Comparison of ENCODE assay signal across 22 cellular contexts in genomic region chr19:577439-578392, GRCh38. TPM values are rescaled to one million over a fixed set of nuclear protein-coding genes. Genes with fewer than 3 reads are reported as not detected.
DNase-seq lines count a peak whose midpoint lies in the region; ATAC-seq, FAIRE-seq and TF ChIP-seq lines count a peak whose summit lies in the region.
"Had no signal": no experiment of that assay in that cellular context is flagged by ENCODE, and none has a peak within 500 bp of the region (broad histone marks: within the 10 kb centered on the region; RNA-seq: fewer than 3 reads in every experiment).

No MANE protein-coding gene starts in this region.

- RAD21 ChIA-PET in HCT116 (lab: Charles Lee; ENCODE audit: low non-redundant PET in 1 of 2, low total read pairs in 2 of 2, uncharacterized antibody in 2 of 2, unreplicated experiment in 2 of 2), result no interaction called here

- no peak overlapping the region for H2AFZ ChIP-seq in HCT116 (ENCODE audit: low read depth, low read length, poor library complexity, severe bottlenecking)
- H2AFZ ChIP-seq in K562 (ENCODE audit: low read depth, low read length), result no peak overlapping the region

- H3K9ac ChIP-seq in HCT116 (ENCODE audit: low read length) (no peak overlapping the region), K562 (ENCODE audit: insufficient read depth in 1 of 2, low read depth in 2 of 2, low read length in 2 of 2) (no peak overlapping the region; a peak in 1 of 4 replicates)

- H3K4me3 Mint-ChIP-seq in nephron, result peak overlapping the region; percentile 12 to 32 (median 17)
- no peak overlapping the region for H3K4me3 Mint-ChIP-seq in stimulated activated naive B cell treated with anti-CD40 and anti-IgM and Interleukin-4, amounts not matched to agents 10 μg/mL and 1 μg/mL and 100 μg/mL, for 72 hours
- H3K4me3 Mint-ChIP-seq: stimulated activated effector memory CD8-positive, alpha-beta T cell treated with anti-CD3 and anti-CD28 coated beads, Interleukin-12 subunit alpha, Interleukin-12 subunit beta, amount 100 ng/mL, for 72 hours; T-helper 2 cell treated with Interferon-gamma antibody and Interleukin-4, amounts not matched to agents 5 μg/mL and 100 μg/mL, for 36 hours had no signal

- TF ChIP-seq CTCF in HCT116 (IDR thresholded peaks at IDR 0.05 in 2 of 3, conservative IDR thresholded peaks at IDR 0.05 in 1 of 3; ENCODE audit: borderline replicate concordance in 1 of 3, insufficient read depth in 1 of 3, low read depth in 2 of 3, low read length in 2 of 3) (0 out of 6 replicates have a peak, but pooled peaks of 1 of the 3 experiments have one; percentile 16), K562 (IDR thresholded peaks at IDR 0.05 in 2 of 3, conservative IDR thresholded peaks at IDR 0.05 in 1 of 3; ENCODE audit: insufficient read depth in 2 of 3, low read depth in 1 of 3, low read length in 3 of 3) (no peak), nephron (IDR thresholded peaks at IDR 0.05; ENCODE audit: unreplicated experiment in 3 of 3) (no peak)

- TF ChIP-seq RAD21 in HCT116 (IDR thresholded peaks at IDR 0.05; ENCODE audit: low read depth) (no peak), K562 (CRISPR knock-in tag; conservative IDR thresholded peaks at IDR 0.05 in 1 of 2, IDR thresholded peaks at IDR 0.05 in 1 of 2) (no peak)

- CTCF ChIA-PET in HCT116 (lab: Charles Lee) (interaction anchor here (1.6 kb wide), 1 partner anchor 11 kb away, joined by 4 read pairs; no protein-coding TSS in a partner anchor), K562 (lab: Yijun Ruan, JAX; ENCODE audit: low intra/inter-chr PET ratio) (no interaction called here)

- no peaks in the 10 kb centered on the region for H3K36me3 Mint-ChIP-seq in nephron (ENCODE audit: low read depth)
- H3K36me3 Mint-ChIP-seq in stimulated activated naive B cell treated with anti-CD40 and anti-IgM and Interleukin-4, amounts not matched to agents 10 μg/mL and 1 μg/mL and 100 μg/mL, for 72 hours, result peaks cover 16 to 34% of the 10 kb centered on the region in 2 donors

- H4K20me1 ChIP-seq in HCT116 (ENCODE audit: insufficient read depth), result peaks cover 6% of the 10 kb centered on the region; the same call in 1 of the 2 replicates
- H4K20me1 ChIP-seq in K562 (replicated peaks; ENCODE audit: control insufficient read depth, insufficient read depth, low read length), result peaks cover 73% of the 10 kb centered on the region

- in situ Hi-C loops in K562 (cut with MboI), result no loop called here

- no peak overlapping the region for H3K4me3 ChIP-seq in HCT116 (replicated peaks in 1 of 2; ENCODE audit: low read depth in 1 of 2, low read length in 2 of 2)
- no peak overlapping the region for H3K4me3 ChIP-seq in K562
- H3K4me3 ChIP-seq: ovary, skin epidermis, transverse colon had no signal

- no peaks in the 10 kb centered on the region for H3K27me3 Mint-ChIP-seq in nephron (ENCODE audit: low read depth)
- H3K27me3 Mint-ChIP-seq in stimulated activated naive B cell treated with anti-CD40 and anti-IgM and Interleukin-4, amounts not matched to agents 10 μg/mL and 1 μg/mL and 100 μg/mL, for 72 hours, result no peaks in the 10 kb centered on the region

- peaks cover 24% of the 10 kb centered on the region for H3K4me1 Mint-ChIP-seq in nephron
- H3K4me1 Mint-ChIP-seq in stimulated activated naive B cell treated with anti-CD40 and anti-IgM and Interleukin-4, amounts not matched to agents 10 μg/mL and 1 μg/mL and 100 μg/mL, for 72 hours, result peaks cover 19 to 38% of the 10 kb centered on the region in 2 donors

- no TSS peak for BruUV-seq in HCT116 (replicated peaks; lab: Mats Ljungman, UMichigan)
- BruUV-seq in K562 (replicated peaks; lab: Mats Ljungman, UMichigan), result no TSS peak

- TF ChIP-seq EP300 in K562 (IDR thresholded peaks at IDR 0.05; ENCODE audit: low read length), result no peak

- no peak for FAIRE-seq in K562 (lab: Jason Lieb, UNC)
- FAIRE-seq: GM12891 had no signal

- peak overlapping the region; percentile 17; the same call in 1 of the 2 replicates for H3K27ac ChIP-seq in HCT116 (ENCODE audit: low read depth, low read length)
- H3K27ac ChIP-seq in K562 (ENCODE audit: extremely low read depth, low read depth, low read length), result no peak overlapping the region
- H3K27ac ChIP-seq: ovary, skin epidermis, transverse colon had no signal

- POLR2A ChIA-PET in HCT116 (lab: Charles Lee), result no interaction called here
- POLR2A ChIA-PET in K562 (lab: Yijun Ruan, JAX), result interaction anchor here (0.6 to 0.8 kb wide), 2 partner anchors 30 to 228 kb away, joined by 4 to 5 read pairs; no protein-coding TSS in a partner anchor

- WGBS in K562 (ENCODE audit: insufficient coverage, low coverage, missing lambda C conversion rate), result 91% methylated on average over 23 of the region's 66 CpGs

- no peak for DNase-seq in HCT116 (ENCODE audit: low read depth, low spot score)
- DNase-seq in K562 (ENCODE audit: extremely low read depth in 1 of 4, low spot score in 3 of 4), result no peak
- DNase-seq in stimulated activated naive B cell treated with anti-CD40 and anti-IgM and Interleukin-4, amounts not matched to agents 10 μg/mL and 1 μg/mL and 100 μg/mL, for 72 hours, result no peak
- no peak for DNase-seq in NCI-H524 treated with DMSO at 0.1 percent for 48 hours (lab: John Stamatoyannopoulos, UW)
- DNase-seq in SK-N-DZ (ENCODE audit: low spot score), result no peak
- DNase-seq: activated CD4-positive, CD25-positive, alpha-beta regulatory T cell treated with anti-CD3 and anti-CD28 coated beads, Interleukin-2, amount 50 U/mL, for 72 hours; activated effector memory CD4-positive, alpha-beta T cell treated with anti-CD3 and anti-CD28 coated beads, Interleukin-2, amount 50 U/mL, for 16 hours; AML-193; amniotic stem cell; Calu3; Kasumi-1; left colon; NCI-H146; NCI-H345; ovary; SHP77 treated with DMSO at 0.1 percent for 48 hours; transverse colon had no signal

- H3K9me3 ChIP-seq in HCT116 (ENCODE audit: control insufficient read depth in 1 of 2, insufficient read depth in 1 of 2, low read depth in 1 of 2, low read length in 2 of 2), result no peaks in the 10 kb centered on the region
- no peaks in the 10 kb centered on the region for H3K9me3 ChIP-seq in K562 (replicated peaks; ENCODE audit: control insufficient read depth, insufficient read depth, low read depth, low read length)
- H3K9me3 ChIP-seq: ovary, transverse colon had no signal

- no peak for TF ChIP-seq POLR2A in HCT116 (IDR thresholded peaks at IDR 0.05; ENCODE audit: borderline replicate concordance, extremely low read depth, insufficient read depth, insufficient read length)
- TF ChIP-seq POLR2A in K562 (conservative IDR thresholded peaks at IDR 0.05), result no peak

- H3K9me1 ChIP-seq in K562 (ENCODE audit: control insufficient read depth, insufficient read depth, low read length), result peaks cover 15% of the 10 kb centered on the region

- H3K36me3 ChIP-seq in HCT116 (ENCODE audit: control insufficient read depth in 1 of 2, insufficient read depth in 2 of 2, low read length in 2 of 2), result peaks cover 15 to 48% of the 10 kb centered on the region in 2 experiments
- peaks cover 66% of the 10 kb centered on the region; the same call in 2 of the 3 replicates for H3K36me3 ChIP-seq in K562 (ENCODE audit: control insufficient read depth, insufficient read depth, low read length)
- H3K36me3 ChIP-seq: ovary had no signal

- H3K4me2 ChIP-seq in HCT116 (ENCODE audit: low read length) (no peak overlapping the region), K562 (ENCODE audit: insufficient read depth, low read length) (no peak overlapping the region)

- no peaks in the 10 kb centered on the region for H3K9me3 Mint-ChIP-seq in nephron
- no peaks in the 10 kb centered on the region for H3K9me3 Mint-ChIP-seq in stimulated activated naive B cell treated with anti-CD40 and anti-IgM and Interleukin-4, amounts not matched to agents 10 μg/mL and 1 μg/mL and 100 μg/mL, for 72 hours
- H3K9me3 Mint-ChIP-seq: stimulated activated effector memory CD8-positive, alpha-beta T cell treated with anti-CD3 and anti-CD28 coated beads, Interleukin-12 subunit alpha, Interleukin-12 subunit beta, amount 100 ng/mL, for 72 hours; T-helper 2 cell treated with Interferon-gamma antibody and Interleukin-4, amounts not matched to agents 5 μg/mL and 100 μg/mL, for 36 hours had no signal

- H3K9me2 ChIP-seq in HCT116 (ENCODE audit: insufficient read depth), result no peaks in the 10 kb centered on the region

- no peaks in the 10 kb centered on the region for H3K27me3 ChIP-seq in HCT116 (ENCODE audit: insufficient read depth, low read length)
- H3K27me3 ChIP-seq in K562 (ENCODE audit: control insufficient read depth in 2 of 2, insufficient read depth in 2 of 2, low read length in 2 of 2), result no peaks in the 10 kb centered on the region
- H3K27me3 ChIP-seq: ovary, transverse colon had no signal

- H3K4me1 ChIP-seq in HCT116 (ENCODE audit: control insufficient read depth in 1 of 2, insufficient read depth in 2 of 2, low read length in 2 of 2) (peaks cover 2 to 17% of the 10 kb centered on the region in 2 experiments; a peak in 3 of 4 replicates), K562 (replicated peaks in 1 of 2; ENCODE audit: control insufficient read depth in 2 of 2, insufficient read depth in 2 of 2, low read length in 2 of 2) (peaks cover 28 to 91% of the 10 kb centered on the region in 2 experiments)

- ATAC-seq in HCT116 (no peak), K562 (no peak)
- no peak for ATAC-seq in stimulated activated naive B cell treated with anti-CD40 and anti-IgM and Interleukin-4, amounts not matched to agents 10 μg/mL and 1 μg/mL and 100 μg/mL, for 72 hours (replicated peaks)
- ATAC-seq: left colon; stimulated activated effector memory CD8-positive, alpha-beta T cell treated with anti-CD3 and anti-CD28 coated beads, Interleukin-12 subunit alpha, Interleukin-12 subunit beta, amount 100 ng/mL, for 72 hours had no signal

- H3K79me2 ChIP-seq in HCT116 (ENCODE audit: insufficient read depth, low read length) (peaks cover 83% of the 10 kb centered on the region), K562 (ENCODE audit: control insufficient read depth, insufficient read depth, low read length) (peaks cover 78% of the 10 kb centered on the region)

- intact Hi-C loops in HCT116 (cut with micrococcal nuclease) (no loop called here), K562 (cut with micrococcal nuclease) (no loop called here)

- no peak overlapping the region for H3K27ac Mint-ChIP-seq in nephron
- no peak overlapping the region for H3K27ac Mint-ChIP-seq in stimulated activated naive B cell treated with anti-CD40 and anti-IgM and Interleukin-4, amounts not matched to agents 10 μg/mL and 1 μg/mL and 100 μg/mL, for 72 hours
- H3K27ac Mint-ChIP-seq: stimulated activated effector memory CD8-positive, alpha-beta T cell treated with anti-CD3 and anti-CD28 coated beads, Interleukin-12 subunit alpha, Interleukin-12 subunit beta, amount 100 ng/mL, for 72 hours; T-helper 2 cell treated with Interferon-gamma antibody and Interleukin-4, amounts not matched to agents 5 μg/mL and 100 μg/mL, for 36 hours had no signal

RNA-seq across cellular contexts. Expression of gene BSG, which starts 5.3 kb away (rescaled TPM):
- 603 TPM for total RNA-seq in HCT116 (2021; ENCODE audit: unreplicated experiment)
- polyA plus RNA-seq in HCT116 (2012), result 735 and 929 TPM in 2 replicates
- total RNA-seq in K562 (2011; cell fraction: chromatin; rRNA removed; ENCODE audit: low replicate concordance), result 106 and 369 TPM in 2 replicates
- 735 and 796 TPM in 2 replicates for total RNA-seq in K562 (2011; cell fraction: nucleolus; rRNA removed)
- 350 and 437 TPM in 2 replicates for total RNA-seq in K562 (2011; cell fraction: nucleoplasm; rRNA removed)
- total RNA-seq in K562 (2014; rRNA removed), result 398 and 484 TPM in 2 replicates
- 59.1 and 89.1 TPM in 2 replicates for total RNA-seq in K562 (2014; rRNA removed; fragmentation: Illumina TruSeq; extraction: Trizol)
- 211 and 220 TPM in 2 replicates for total RNA-seq in K562 (2015; rRNA removed; fragmentation: Illumina TruSeq; extraction: Trizol)
- 495 and 506 TPM in 2 replicates for total RNA-seq in K562 (2021)
- polyA plus RNA-seq in K562 (2011; rRNA removed), result 129 and 411 TPM in 2 replicates
- 277 and 455 TPM in 2 replicates for polyA plus RNA-seq in K562 (2011; cell fraction: cytosol; rRNA removed)
- 198 and 199 TPM in 2 replicates for polyA plus RNA-seq in K562 (2011; cell fraction: nucleus; rRNA removed)
- polyA plus RNA-seq in K562 (2012), result 362 and 456 TPM in 2 replicates
- 187 and 351 TPM in 2 replicates for polyA plus RNA-seq in K562 (2014; fragmentation: Illumina TruSeq; extraction: Trizol)
- polyA plus RNA-seq in K562 (2014; fragmentation: Nextera tagmentation; extraction: Ambion mirVana), result 10 to 100 TPM in 1 of 2 experiments, 1 to 10 TPM in 1; 4.6 to 17.9 TPM
- 236 and 311 TPM in 2 replicates for polyA plus RNA-seq in K562 (2014; rRNA removed)
- 61.0 and 70.9 TPM in 2 replicates for polyA minus RNA-seq in K562 (2011; rRNA and poly(A)+ RNA removed)
- polyA minus RNA-seq in K562 (2011; cell fraction: cytosol; rRNA and poly(A)+ RNA removed), result 197 and 315 TPM in 2 replicates
- 48.1 and 72.2 TPM in 2 replicates for polyA minus RNA-seq in K562 (2011; cell fraction: nucleus; rRNA and poly(A)+ RNA removed)
- 842 and 849 TPM in 2 replicates for polyA plus RNA-seq in SK-N-DZ (2014; cell fraction: cytosol; rRNA removed)
- polyA plus RNA-seq in SK-N-DZ (2014; cell fraction: nucleus; rRNA removed), result 345 and 387 TPM in 2 replicates

RNA-seq across cellular contexts. Expression of gene HCN2, which starts 12.0 kb away (rescaled TPM):
- total RNA-seq in HCT116 (2021; ENCODE audit: unreplicated experiment), result 2.4 TPM
- 2.3 TPM in 2 replicates for polyA plus RNA-seq in HCT116 (2012)
- 2.7 and 8.1 TPM in 2 replicates for total RNA-seq in K562 (2011; cell fraction: chromatin; rRNA removed; ENCODE audit: low replicate concordance)
- 6.2 and 7.2 TPM in 2 replicates for total RNA-seq in K562 (2011; cell fraction: nucleolus; rRNA removed)
- total RNA-seq in K562 (2011; cell fraction: nucleoplasm; rRNA removed), result 3.6 and 3.7 TPM in 2 replicates
- 0.82 and 1.3 TPM in 2 replicates for total RNA-seq in K562 (2014; rRNA removed)
- total RNA-seq in K562 (2014; rRNA removed; fragmentation: Illumina TruSeq; extraction: Trizol), result 0.29 and 0.40 TPM in 2 replicates
- total RNA-seq in K562 (2015; rRNA removed; fragmentation: Illumina TruSeq; extraction: Trizol), result 0.29 and 0.30 TPM in 2 replicates
- total RNA-seq in K562 (2021), result 3.9 and 4.2 TPM in 2 replicates
- polyA plus RNA-seq in K562 (2011; rRNA removed), result 0.64 and 0.76 TPM in 2 replicates
- 1.1 and 1.5 TPM in 2 replicates for polyA plus RNA-seq in K562 (2011; cell fraction: cytosol; rRNA removed)
- polyA plus RNA-seq in K562 (2011; cell fraction: nucleus; rRNA removed), result 3.0 and 3.9 TPM in 2 replicates
- polyA plus RNA-seq in K562 (2012), result 1.6 and 1.7 TPM in 2 replicates
- 0.91 and 1.9 TPM in 2 replicates for polyA plus RNA-seq in K562 (2014; fragmentation: Illumina TruSeq; extraction: Trizol)
- not detected for polyA plus RNA-seq in K562 (2014; fragmentation: Nextera tagmentation; extraction: Ambion mirVana)
- polyA plus RNA-seq in K562 (2014; rRNA removed), result 0.86 and 1.2 TPM in 2 replicates
- 1.3 and 1.6 TPM in 2 replicates for polyA minus RNA-seq in K562 (2011; rRNA and poly(A)+ RNA removed)
- 2.3 and 3.5 TPM in 2 replicates for polyA minus RNA-seq in K562 (2011; cell fraction: cytosol; rRNA and poly(A)+ RNA removed)
- polyA minus RNA-seq in K562 (2011; cell fraction: nucleus; rRNA and poly(A)+ RNA removed), result 1.5 and 2.2 TPM in 2 replicates
- 2.9 and 3.2 TPM in 2 replicates for polyA plus RNA-seq in SK-N-DZ (2014; cell fraction: cytosol; rRNA removed)
- polyA plus RNA-seq in SK-N-DZ (2014; cell fraction: nucleus; rRNA removed), result 3.0 and 5.0 TPM in 2 replicates

RNA-seq across cellular contexts. Expression of gene GZMM, which starts 33.9 kb away (rescaled TPM):
- total RNA-seq in HCT116 (2021; ENCODE audit: unreplicated experiment), result 0.59 TPM
- polyA plus RNA-seq in HCT116 (2012), result 0.53 and 0.67 TPM in 2 replicates
- 0.49 and 1.6 TPM in 2 replicates for total RNA-seq in K562 (2011; cell fraction: chromatin; rRNA removed; ENCODE audit: low replicate concordance)
- total RNA-seq in K562 (2011; cell fraction: nucleolus; rRNA removed), result 4.0 and 4.5 TPM in 2 replicates
- total RNA-seq in K562 (2011; cell fraction: nucleoplasm; rRNA removed), result 1.4 and 1.9 TPM in 2 replicates
- total RNA-seq in K562 (2014; rRNA removed), result 2.3 and 2.6 TPM in 2 replicates
- total RNA-seq in K562 (2014; rRNA removed; fragmentation: Illumina TruSeq; extraction: Trizol), result not detected in 2 replicates
- 0.62 and 1.1 TPM in 2 replicates for total RNA-seq in K562 (2015; rRNA removed; fragmentation: Illumina TruSeq; extraction: Trizol)
- 0.72 and 1.8 TPM in 2 replicates for total RNA-seq in K562 (2021)
- polyA plus RNA-seq in K562 (2011; rRNA removed), result 0.70 and 0.97 TPM in 2 replicates
- 1.9 and 5.9 TPM in 2 replicates for polyA plus RNA-seq in K562 (2011; cell fraction: cytosol; rRNA removed)
- polyA plus RNA-seq in K562 (2011; cell fraction: nucleus; rRNA removed), result 0.87 and 1.8 TPM in 2 replicates
- 1.7 and 3.5 TPM in 2 replicates for polyA plus RNA-seq in K562 (2012)
- polyA plus RNA-seq in K562 (2014; fragmentation: Illumina TruSeq; extraction: Trizol), result 0.61 TPM in 1 of 2 replicates, not detected in the other
- under 1 TPM; 0.08 to 0.27 TPM for polyA plus RNA-seq in K562 (2014; fragmentation: Nextera tagmentation; extraction: Ambion mirVana)
- 1.8 and 2.2 TPM in 2 replicates for polyA plus RNA-seq in K562 (2014; rRNA removed)
- not detected in 2 replicates for polyA minus RNA-seq in K562 (2011; rRNA and poly(A)+ RNA removed)
- 2.5 TPM in 1 of 2 replicates, not detected in the other for polyA minus RNA-seq in K562 (2011; cell fraction: cytosol; rRNA and poly(A)+ RNA removed)
- polyA minus RNA-seq in K562 (2011; cell fraction: nucleus; rRNA and poly(A)+ RNA removed), result not detected in 2 replicates
- not detected in 2 replicates for polyA plus RNA-seq in SK-N-DZ (2014; cell fraction: cytosol; rRNA removed)
- 0.89 TPM in 1 of 2 replicates, not detected in the other for polyA plus RNA-seq in SK-N-DZ (2014; cell fraction: nucleus; rRNA removed)
- total RNA-seq: Calu3 had no signal

RNA-seq across cellular contexts. Expression of gene CDC34, which starts 46.2 kb away (rescaled TPM):
- 87.4 TPM for total RNA-seq in HCT116 (2021; ENCODE audit: unreplicated experiment)
- polyA plus RNA-seq in HCT116 (2012), result 89.3 and 95.6 TPM in 2 replicates
- 34.1 and 85.3 TPM in 2 replicates for total RNA-seq in K562 (2011; cell fraction: chromatin; rRNA removed; ENCODE audit: low replicate concordance)
- 68.2 and 70.5 TPM in 2 replicates for total RNA-seq in K562 (2011; cell fraction: nucleolus; rRNA removed)
- total RNA-seq in K562 (2011; cell fraction: nucleoplasm; rRNA removed), result 40.9 and 50.4 TPM in 2 replicates
- 203 and 207 TPM in 2 replicates for total RNA-seq in K562 (2014; rRNA removed)
- total RNA-seq in K562 (2014; rRNA removed; fragmentation: Illumina TruSeq; extraction: Trizol), result 33.0 and 36.2 TPM in 2 replicates
- 65.5 and 75.7 TPM in 2 replicates for total RNA-seq in K562 (2015; rRNA removed; fragmentation: Illumina TruSeq; extraction: Trizol)
- total RNA-seq in K562 (2021), result 125 and 130 TPM in 2 replicates
- 82.7 and 103 TPM in 2 replicates for polyA plus RNA-seq in K562 (2011; rRNA removed)
- 89.6 and 173 TPM in 2 replicates for polyA plus RNA-seq in K562 (2011; cell fraction: cytosol; rRNA removed)
- 83.8 and 124 TPM in 2 replicates for polyA plus RNA-seq in K562 (2011; cell fraction: nucleus; rRNA removed)
- polyA plus RNA-seq in K562 (2012), result 72.7 and 83.2 TPM in 2 replicates
- polyA plus RNA-seq in K562 (2014; fragmentation: Illumina TruSeq; extraction: Trizol), result 55.7 and 88.4 TPM in 2 replicates
- 1 to 10 TPM in 1 of 2 experiments, under 1 TPM in 1; 0.80 to 1.0 TPM for polyA plus RNA-seq in K562 (2014; fragmentation: Nextera tagmentation; extraction: Ambion mirVana)
- polyA plus RNA-seq in K562 (2014; rRNA removed), result 125 and 142 TPM in 2 replicates
- polyA minus RNA-seq in K562 (2011; rRNA and poly(A)+ RNA removed), result 16.2 and 28.5 TPM in 2 replicates
- 36.4 and 44.9 TPM in 2 replicates for polyA minus RNA-seq in K562 (2011; cell fraction: cytosol; rRNA and poly(A)+ RNA removed)
- polyA minus RNA-seq in K562 (2011; cell fraction: nucleus; rRNA and poly(A)+ RNA removed), result 18.4 and 20.5 TPM in 2 replicates
- 139 and 213 TPM in 2 replicates for polyA plus RNA-seq in SK-N-DZ (2014; cell fraction: cytosol; rRNA removed)
- 181 and 217 TPM in 2 replicates for polyA plus RNA-seq in SK-N-DZ (2014; cell fraction: nucleus; rRNA removed)

RNA-seq across cellular contexts. Expression of gene POLRMT, which starts 55.6 kb away (rescaled TPM):
- 138 TPM for total RNA-seq in HCT116 (2021; ENCODE audit: unreplicated experiment)
- polyA plus RNA-seq in HCT116 (2012), result 175 and 185 TPM in 2 replicates
- total RNA-seq in K562 (2011; cell fraction: chromatin; rRNA removed; ENCODE audit: low replicate concordance), result 71.2 and 248 TPM in 2 replicates
- total RNA-seq in K562 (2011; cell fraction: nucleolus; rRNA removed), result 221 and 235 TPM in 2 replicates
- total RNA-seq in K562 (2011; cell fraction: nucleoplasm; rRNA removed), result 86.3 and 109 TPM in 2 replicates
- 82.8 and 96.5 TPM in 2 replicates for total RNA-seq in K562 (2014; rRNA removed)
- 33.4 and 49.3 TPM in 2 replicates for total RNA-seq in K562 (2014; rRNA removed; fragmentation: Illumina TruSeq; extraction: Trizol)
- 61.9 and 68.0 TPM in 2 replicates for total RNA-seq in K562 (2015; rRNA removed; fragmentation: Illumina TruSeq; extraction: Trizol)
- 134 and 144 TPM in 2 replicates for total RNA-seq in K562 (2021)
- polyA plus RNA-seq in K562 (2011; rRNA removed), result 60.8 and 111 TPM in 2 replicates
- 39.8 and 94.7 TPM in 2 replicates for polyA plus RNA-seq in K562 (2011; cell fraction: cytosol; rRNA removed)
- 319 and 523 TPM in 2 replicates for polyA plus RNA-seq in K562 (2011; cell fraction: nucleus; rRNA removed)
- 95.6 and 140 TPM in 2 replicates for polyA plus RNA-seq in K562 (2012)
- 71.8 and 99.5 TPM in 2 replicates for polyA plus RNA-seq in K562 (2014; fragmentation: Illumina TruSeq; extraction: Trizol)
- polyA plus RNA-seq in K562 (2014; fragmentation: Nextera tagmentation; extraction: Ambion mirVana), result 10 to 100 TPM; 30.3 to 34.0 TPM
- 67.5 and 88.4 TPM in 2 replicates for polyA plus RNA-seq in K562 (2014; rRNA removed)
- 60.0 and 108 TPM in 2 replicates for polyA minus RNA-seq in K562 (2011; rRNA and poly(A)+ RNA removed)
- 88.4 and 105 TPM in 2 replicates for polyA minus RNA-seq in K562 (2011; cell fraction: cytosol; rRNA and poly(A)+ RNA removed)
- 57.5 and 62.3 TPM in 2 replicates for polyA minus RNA-seq in K562 (2011; cell fraction: nucleus; rRNA and poly(A)+ RNA removed)
- polyA plus RNA-seq in SK-N-DZ (2014; cell fraction: cytosol; rRNA removed), result 49.8 and 61.6 TPM in 2 replicates
- 285 and 379 TPM in 2 replicates for polyA plus RNA-seq in SK-N-DZ (2014; cell fraction: nucleus; rRNA removed)

Comparison
In these comparisons a context has a peak if more than half of its experiments do, and no peak if none do; other contexts are left out.
1. H3K4me3 Mint-ChIP-seq: peak in nephron (3 of 3); none in stimulated activated naive B cell treated with anti-CD40 and anti-IgM and Interleukin-4, amounts not matched to agents 10 μg/mL and 1 μg/mL and 100 μg/mL, for 72 hours (0 of 2).
2. Of the 22 proteins assayed by ChIP-seq in both K562 and HCT116: peak only in K562: ZBTB33; only in HCT116: none; in both: none; in neither: 20; mixed calls (peak in some experiments, not most) for 1.